Comparison of ENCODE assay signal across 18 cellular contexts in the genomic region with DNA sequence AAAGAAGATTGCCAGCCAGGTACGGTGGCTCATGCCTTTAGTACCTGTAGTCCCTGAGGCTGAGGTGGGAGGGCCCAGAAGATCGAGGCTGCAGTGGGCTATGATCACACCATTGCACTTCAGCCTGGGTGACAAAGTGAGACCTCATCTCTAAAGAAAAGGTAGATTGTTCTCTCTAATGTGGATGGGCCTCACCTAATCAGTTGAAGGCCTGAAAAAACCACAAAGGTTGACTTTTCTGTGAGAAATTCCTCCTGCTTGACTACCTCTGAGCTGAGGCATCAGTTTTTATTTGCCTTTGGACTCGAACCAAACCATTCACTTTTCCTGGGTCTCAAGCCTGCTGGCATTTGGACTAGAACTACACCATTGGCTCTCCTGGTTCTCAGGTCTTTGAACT.
DNase-seq lines count a peak whose midpoint lies in the region; TF ChIP-seq lines count a peak whose summit lies in the region.
"Had no signal": no experiment of that assay in that cellular context is flagged by ENCODE, and none has a peak within 500 bp of the region (broad histone marks: within the 10 kb centered on the region; RNA-seq: fewer than 3 reads in every experiment).

No MANE protein-coding gene starts in this region.

- DNase-seq in MG63, result peak; percentile 27
- DNase-seq in kidney tubule cell (ENCODE audit: low spot score), result peak; percentile 16
- DNase-seq in GM10266 (ENCODE audit: extremely low spot score), result no peak
- no peak for DNase-seq in NCI-H1930 (lab: John Stamatoyannopoulos, UW)
- DNase-seq in uterus, result no peak
- DNase-seq: 8988T; ACHN; AML-193; BE2C; CD4-positive, alpha-beta T cell; CD8-positive, alpha-beta memory T cell; DMS 273 treated with DMSO at 0.1 percent for 48 hours; DMS79; GDM1 had no signal

- H3K36me3 ChIP-seq in HEK293 (ENCODE audit: control insufficient read depth in 2 of 2, insufficient read depth in 1 of 2, low read length in 2 of 2) (no peaks in the 10 kb centered on the region), MG63 (no peaks in the 10 kb centered on the region), uterus (no peaks in the 10 kb centered on the region)
- H3K36me3 ChIP-seq: BE2C; BLaER1 treated with 17β-estradiol and CSF1 and Interleukin-3, amounts not matched to agents 10 nM and 100 nM had no signal

- H3K4me1 ChIP-seq in HEK293 (ENCODE audit: control insufficient read depth, insufficient read depth, low read length) (no peaks in the 10 kb centered on the region), uterus (no peaks in the 10 kb centered on the region)
- H3K4me1 ChIP-seq: BE2C; BLaER1 treated with 17β-estradiol and CSF1 and Interleukin-3, amounts not matched to agents 10 nM and 100 nM had no signal

- no peaks in the 10 kb centered on the region for H3K27me3 ChIP-seq in MG63
- no peaks in the 10 kb centered on the region for H3K27me3 ChIP-seq in uterus
- H3K27me3 ChIP-seq: BE2C; BLaER1 treated with 17β-estradiol and CSF1 and Interleukin-3, amounts not matched to agents 10 nM and 100 nM had no signal

- TF ChIP-seq CTCF in HEK293 (tag by site-specific recombination; IDR thresholded peaks at IDR 0.05) (no peak), GM10266 (IDR thresholded peaks at IDR 0.05; ENCODE audit: control insufficient read depth, insufficient read depth, low read depth, missing control alignments) (no peak), uterus (IDR thresholded peaks at IDR 0.05) (no peak)

- H3K27ac ChIP-seq in HEK293 (ENCODE audit: extremely low read depth, low read depth, low read length) (no peak overlapping the region), uterus (no peak overlapping the region)
- H3K27ac ChIP-seq: BLaER1 treated with 17β-estradiol and CSF1 and Interleukin-3, amounts not matched to agents 10 nM and 100 nM had no signal

- H3K4me3 ChIP-seq in HEK293 (ENCODE audit: low read depth, low read length), result no peak overlapping the region
- no peak overlapping the region for H3K4me3 ChIP-seq in MG63
- H3K4me3 ChIP-seq in uterus, result no peak overlapping the region
- H3K4me3 ChIP-seq: A549; BLaER1 treated with 17β-estradiol and CSF1 and Interleukin-3, amounts not matched to agents 10 nM and 100 nM; GM23338 had no signal

- no peaks in the 10 kb centered on the region for H3K9me3 ChIP-seq in HEK293 (ENCODE audit: control insufficient read depth, insufficient read depth, low read depth, low read length)
- no peaks in the 10 kb centered on the region for H3K9me3 ChIP-seq in MG63
- no peaks in the 10 kb centered on the region for H3K9me3 ChIP-seq in uterus
- H3K9me3 ChIP-seq: A549; BE2C; BLaER1 treated with 17β-estradiol and CSF1 and Interleukin-3, amounts not matched to agents 10 nM and 100 nM had no signal

- no peak for TF ChIP-seq POLR2A in uterus (IDR thresholded peaks at IDR 0.05)

- intact Hi-C loops in uterus (cut with DNase I; ENCODE audit: low total_unique reads), result no loop called here

- POLR2A ChIA-PET in HEK293 (lab: Yijun Ruan, JAX), result no interaction called here

- CTCF ChIA-PET in HEK293 (lab: Yijun Ruan, JAX), result no interaction called here

TF ChIP-seq in HEK293, 187 proteins besides CTCF, POLR2A, EP300 and RAD21:
- TF ChIP-seq ZNF660 (tag by site-specific recombination; IDR thresholded peaks at IDR 0.05), result no peak
- TF ChIP-seq ZNF140 (tag by site-specific recombination; IDR thresholded peaks at IDR 0.05), result no peak
- no peak for TF ChIP-seq ZNF560 (tag by site-specific recombination; IDR thresholded peaks at IDR 0.05; ENCODE audit: borderline replicate concordance)
- no peak for TF ChIP-seq ZNF404 (tag by site-specific recombination; IDR thresholded peaks at IDR 0.05)
- TF ChIP-seq ZNF10 (tag by site-specific recombination; IDR thresholded peaks at IDR 0.05), result peak; percentile 97
- TF ChIP-seq GLI2 (tag by site-specific recombination; IDR thresholded peaks at IDR 0.05; ENCODE audit: borderline replicate concordance, low read depth), result no peak

Comparison
In these comparisons a context has a peak if more than half of its experiments do, and no peak if none do; other contexts are left out.
1. DNase-seq: peak in MG63 (single experiment) and kidney tubule cell (single experiment); none in GM10266 (single experiment), NCI-H1930 (0 of 2) and uterus (0 of 2).